Comparison of ENCODE assay signal across 8 cellular contexts in the genomic region with DNA sequence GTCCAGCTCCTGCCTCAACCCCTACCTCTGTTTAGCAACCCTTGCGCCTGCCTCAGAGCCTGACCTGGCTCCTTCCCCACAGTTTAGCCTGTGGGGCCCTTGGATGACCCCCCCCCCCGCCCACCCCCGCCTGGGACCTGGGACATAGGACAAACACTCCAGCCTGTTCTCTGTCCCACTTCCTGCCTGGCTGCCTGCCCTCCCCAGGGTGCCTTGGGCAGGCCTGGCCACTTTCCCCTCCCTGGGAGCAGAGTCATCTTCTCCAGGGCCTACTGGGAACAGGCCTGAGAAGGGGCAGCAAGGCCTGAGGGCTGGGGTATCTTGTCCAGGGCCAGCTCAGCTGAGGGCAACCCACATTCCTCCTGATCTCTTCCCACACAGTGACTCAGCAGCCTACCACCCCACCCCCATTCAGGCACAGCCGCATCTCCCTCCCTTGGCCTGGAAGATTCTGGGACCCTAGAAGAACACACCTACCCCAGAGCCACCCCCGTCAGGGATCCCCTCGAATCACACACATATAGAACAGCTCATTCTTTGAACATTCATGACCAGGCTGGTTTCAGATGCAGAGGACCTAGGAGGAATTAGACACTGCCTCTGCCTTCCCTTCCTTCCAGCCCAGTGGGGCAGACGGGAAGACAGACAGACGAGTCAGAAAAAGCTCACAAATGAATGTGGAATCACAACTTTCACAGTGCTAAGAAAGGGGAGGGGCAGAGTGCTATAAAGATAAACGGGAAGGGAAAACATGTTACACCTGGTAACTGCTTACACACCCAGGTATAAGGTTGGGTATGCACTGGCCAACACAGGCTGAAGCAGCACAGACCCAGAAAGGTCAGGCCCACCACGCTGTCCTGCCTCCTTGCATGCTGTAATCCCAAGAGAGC. TPM values are rescaled to one million over a fixed set of nuclear protein-coding genes. Genes with fewer than 3 reads are reported as not detected.
DNase-seq lines count a peak whose midpoint lies in the region; TF ChIP-seq lines count a peak whose summit lies in the region.

No MANE protein-coding gene starts in this region.

- intact Hi-C loops in adrenal gland (cut with DNase I) = no loop called here

- no peaks in the 10 kb centered on the region for H3K27me3 ChIP-seq in adrenal gland
- H3K27me3 ChIP-seq in iPS-15b (ENCODE audit: control insufficient read depth, insufficient read depth, low read length) = no peaks in the 10 kb centered on the region
- no peaks in the 10 kb centered on the region for H3K27me3 ChIP-seq in subcutaneous abdominal adipose tissue (ENCODE audit: control insufficient read depth in 5 of 5, insufficient read depth in 4 of 5, low read length in 5 of 5)

- H3K36me3 ChIP-seq in adrenal gland (replicated peaks in 1 of 2) = peaks cover 0 to 32% of the 10 kb centered on the region in 2 donors
- H3K36me3 ChIP-seq in iPS-15b (ENCODE audit: control insufficient read depth, insufficient read depth, low read length) = peaks cover 12% of the 10 kb centered on the region
- peaks cover 0 to 38% (median 34%) of the 10 kb centered on the region in 5 donors for H3K36me3 ChIP-seq in subcutaneous abdominal adipose tissue (ENCODE audit: control insufficient read depth in 5 of 5, insufficient read depth in 5 of 5, low read length in 5 of 5)

- peaks cover 57 to 60% of the 10 kb centered on the region in 2 donors for H3K4me1 ChIP-seq in adrenal gland (replicated peaks in 1 of 2)
- peaks cover 17% of the 10 kb centered on the region for H3K4me1 ChIP-seq in iPS-15b (ENCODE audit: control insufficient read depth, insufficient read depth, low read length)
- H3K4me1 ChIP-seq in subcutaneous abdominal adipose tissue (ENCODE audit: control insufficient read depth in 5 of 5, insufficient read depth in 5 of 5, low read length in 5 of 5) = peaks cover 31 to 69% (median 61%) of the 10 kb centered on the region in 5 donors

- WGBS in adrenal gland, 4 donors = 30 to 38% (median 34%) methylated on average over 8 to 10 of the region's 10 CpGs

- peak overlapping the region; percentile 47 for H3K9ac ChIP-seq in iPS-15b (ENCODE audit: low read depth, low read length)
- H3K9ac ChIP-seq in subcutaneous abdominal adipose tissue (ENCODE audit: low read length in 5 of 5) = peak overlapping the region in 4 of 5 donors; percentile 4 to 84 (median 40)

- no peaks in the 10 kb centered on the region for H3K9me3 Mint-ChIP-seq in T-helper 1 cell treated with Interleukin-12 subunit alpha and Interleukin-12 subunit beta and Interleukin-4 antibody, amounts not matched to agents 30 μg/mL and 1 μg/mL, for 36 hours

- no peaks in the 10 kb centered on the region for H3K27me3 Mint-ChIP-seq in T-helper 1 cell treated with Interleukin-12 subunit alpha and Interleukin-12 subunit beta and Interleukin-4 antibody, amounts not matched to agents 30 μg/mL and 1 μg/mL, for 36 hours (ENCODE audit: low read depth)

- DNase-seq in T-helper 1 cell = no peak
- peak; percentile 67 to 90 (median 82) for DNase-seq in adrenal gland
- DNase-seq in D341Med (ENCODE audit: low spot score) = no peak
- DNase-seq in Ammon's horn (ENCODE audit: low spot score) = no peak
- DNase-seq in NCI-H82 (lab: John Stamatoyannopoulos, UW) = no peak

- TF ChIP-seq CTCF in adrenal gland (IDR thresholded peaks at IDR 0.05) = no peak

- H3K4me3 ChIP-seq in adrenal gland (no peak overlapping the region), iPS-15b (ENCODE audit: low read depth, low read length) (no peak overlapping the region), subcutaneous abdominal adipose tissue (ENCODE audit: low read depth in 1 of 5, low read length in 5 of 5) (no peak overlapping the region)

- peaks cover 45% of the 10 kb centered on the region for H3K4me1 Mint-ChIP-seq in T-helper 1 cell treated with Interleukin-12 subunit alpha and Interleukin-12 subunit beta and Interleukin-4 antibody, amounts not matched to agents 30 μg/mL and 1 μg/mL, for 36 hours (ENCODE audit: low read depth)

- H3K27ac ChIP-seq in adrenal gland = peak overlapping the region; percentile 2 to 94 (median 75)
- H3K27ac ChIP-seq in subcutaneous abdominal adipose tissue (ENCODE audit: low read depth, low read length) = peak overlapping the region; percentile 89

- H3K4me3 Mint-ChIP-seq in T-helper 1 cell treated with Interleukin-12 subunit alpha and Interleukin-12 subunit beta and Interleukin-4 antibody, amounts not matched to agents 30 μg/mL and 1 μg/mL, for 36 hours = no peak overlapping the region

- H3K27ac Mint-ChIP-seq in T-helper 1 cell treated with Interleukin-12 subunit alpha and Interleukin-12 subunit beta and Interleukin-4 antibody, amounts not matched to agents 30 μg/mL and 1 μg/mL, for 36 hours = peak overlapping the region; percentile 60

- no peak for TF ChIP-seq POLR2A in adrenal gland (IDR thresholded peaks at IDR 0.05)

- H3K36me3 Mint-ChIP-seq in T-helper 1 cell treated with Interleukin-12 subunit alpha and Interleukin-12 subunit beta and Interleukin-4 antibody, amounts not matched to agents 30 μg/mL and 1 μg/mL, for 36 hours (ENCODE audit: low read depth) = peaks cover 23% of the 10 kb centered on the region

- H3K9me3 ChIP-seq in adrenal gland (replicated peaks in 1 of 3) = no peaks in the 10 kb centered on the region
- H3K9me3 ChIP-seq in iPS-15b (ENCODE audit: control insufficient read depth, insufficient read depth, low read length) = no peaks in the 10 kb centered on the region
- no peaks in the 10 kb centered on the region for H3K9me3 ChIP-seq in subcutaneous abdominal adipose tissue (ENCODE audit: control insufficient read depth in 5 of 5, low read length in 5 of 5)

RNA-seq across cellular contexts. Expression of a gene that starts 6.0 kb away (rescaled TPM):
- 10 to 100 TPM; 34.3 to 86.3 (median 45.5) TPM for total RNA-seq in adrenal gland
- polyA plus RNA-seq in adrenal gland = 100 to 1,000 TPM in 1 of 3 donors, 10 to 100 TPM in 2; 16.6 to 148 (median 96.4) TPM

RNA-seq across cellular contexts. Expression of a gene that starts 7.5 kb away (rescaled TPM):
- total RNA-seq in adrenal gland = 1 to 10 TPM in 3 of 8 donors, under 1 TPM in 4, not detected in 1; 0.09 to 2.1 (median 0.40) TPM
- polyA plus RNA-seq in adrenal gland = 1 to 10 TPM in 2 of 3 donors, under 1 TPM in 1; 0.20 to 2.8 (median 2.7) TPM

RNA-seq across cellular contexts. Expression of a gene that starts 14.3 kb away (rescaled TPM):
- total RNA-seq in adrenal gland = 10 to 100 TPM; 52.1 to 88.8 (median 67.6) TPM
- polyA plus RNA-seq in adrenal gland = 100 to 1,000 TPM in 2 of 3 donors, 10 to 100 TPM in 1; 75.3 to 289 (median 209) TPM

RNA-seq across cellular contexts. Expression of a gene that starts 38.1 kb away (rescaled TPM):
- total RNA-seq in adrenal gland = 10 to 100 TPM in 4 of 8 donors, 1 to 10 TPM in 4; 4.1 to 25.7 (median 8.9) TPM
- polyA plus RNA-seq in adrenal gland = 10 to 100 TPM in 2 of 3 donors, 1 to 10 TPM in 1; 4.5 to 48.7 (median 27.5) TPM

RNA-seq across cellular contexts. Expression of a gene that starts 42.3 kb away (rescaled TPM):
- total RNA-seq in adrenal gland = 1 to 10 TPM in 7 of 8 donors, under 1 TPM in 1; 0.66 to 5.4 (median 1.8) TPM
- 1 to 10 TPM in 2 of 3 donors, under 1 TPM in 1; 0.18 to 7.0 (median 4.6) TPM for polyA plus RNA-seq in adrenal gland

Comparison
In these comparisons a context has a peak if more than half of its experiments do, and no peak if none do; other contexts are left out.
1. DNase-seq: peak in adrenal gland (7 of 7); none in T-helper 1 cell (0 of 5), D341Med (single experiment), Ammon's horn (single experiment) and NCI-H82 (single experiment).